Comparison of ENCODE assay signal across 1 cellular context in the genomic region with DNA sequence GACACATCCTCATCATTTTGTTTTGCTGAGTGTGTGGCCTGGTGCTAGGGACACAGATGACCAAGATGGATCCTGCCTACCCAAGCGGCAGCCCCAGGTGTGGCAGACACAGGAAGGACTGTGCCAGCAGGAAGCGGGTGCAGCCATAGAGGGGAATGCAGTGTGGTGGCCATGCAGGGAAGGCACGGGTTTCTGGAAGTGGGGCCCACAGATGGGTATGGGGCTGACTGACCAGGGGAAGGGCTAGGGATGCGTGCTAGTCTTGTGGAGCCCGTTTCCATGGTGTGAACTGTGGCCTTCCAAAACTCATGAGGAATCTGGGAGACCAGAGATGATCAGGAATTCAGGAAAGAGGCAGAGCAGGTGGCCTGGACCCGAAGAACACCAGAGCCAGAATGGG.
A peak's percentile ranks its signal among the peaks of the same experiment; 100 is the strongest.
TF ChIP-seq lines count a peak whose summit lies in the region.

No MANE protein-coding gene starts in this region.

TF ChIP-seq in K562, 482 proteins besides CTCF, POLR2A, EP300 and RAD21 (continues in another document):
- TF ChIP-seq RBM15 (IDR thresholded peaks at IDR 0.05; ENCODE audit: insufficient read depth, low read length) (no peak), FOXK1 (CRISPR knock-in tag; IDR thresholded peaks at IDR 0.05; ENCODE audit: borderline replicate concordance) (no peak), CCNT2 (IDR thresholded peaks at IDR 0.05; ENCODE audit: borderline replicate concordance, extremely low read depth, insufficient read length, low read depth, low read length) (no peak), ZBTB8A (IDR thresholded peaks at IDR 0.05; ENCODE audit: partially characterized antibody) (no peak), GABPB1 (CRISPR knock-in tag; IDR thresholded peaks at IDR 0.05) (no peak), ZNF212 (CRISPR knock-in tag; IDR thresholded peaks at IDR 0.05) (no peak), ZNF263 (CRISPR knock-in tag; IDR thresholded peaks at IDR 0.05; ENCODE audit: borderline replicate concordance) (no peak), ZNF140 (CRISPR knock-in tag; IDR thresholded peaks at IDR 0.05) (no peak), PYGO2 (tag; IDR thresholded peaks at IDR 0.05) (peak; percentile 35; the same call in 1 of the 2 replicates), U2AF1 (optimal IDR thresholded peaks at IDR 0.05; ENCODE audit: low read depth, low read length) (no peak), ELF4 (CRISPR knock-in tag; IDR thresholded peaks at IDR 0.05) (no peak), PHB (CRISPR knock-in tag; IDR thresholded peaks at IDR 0.05) (peak; percentile 95), TBL1XR1 (IDR thresholded peaks at IDR 0.05; ENCODE audit: low read length in 2 of 2) (no peak), MYC (IDR thresholded peaks at IDR 0.05; ENCODE audit: low read depth, low read length) (no peak), MYC (CRISPR knock-in tag; IDR thresholded peaks at IDR 0.05; ENCODE audit: borderline replicate concordance, low read depth) (0 out of 2 replicates have a peak, but pooled peaks have one; percentile 7), CAMTA2 (CRISPR knock-in tag; conservative IDR thresholded peaks at IDR 0.05) (peak; percentile 14), POLR2G (IDR thresholded peaks at IDR 0.05; ENCODE audit: low read depth, low read length) (no peak), MIER1 (IDR thresholded peaks at IDR 0.05; ENCODE audit: low read depth) (no peak), RHOXF2B (CRISPR knock-in tag; conservative IDR thresholded peaks at IDR 0.05) (no peak), CEBPG (CRISPR knock-in tag; IDR thresholded peaks at IDR 0.05) (no peak), CEBPG (tag; conservative IDR thresholded peaks at IDR 0.05 in 1 of 2, IDR thresholded peaks at IDR 0.05 in 1 of 2) (no peak), ZNF444 (CRISPR knock-in tag; IDR thresholded peaks at IDR 0.05) (no peak), ETV1 (tag; conservative IDR thresholded peaks at IDR 0.05; ENCODE audit: low read depth) (no peak), ZNF79 (CRISPR knock-in tag; IDR thresholded peaks at IDR 0.05; ENCODE audit: low read depth) (no peak), TEAD4 (IDR thresholded peaks at IDR 0.05; ENCODE audit: low read length) (0 out of 2 replicates have a peak, but pooled peaks have one; percentile 8), TEAD4 (CRISPR knock-in tag; IDR thresholded peaks at IDR 0.05; ENCODE audit: borderline replicate concordance) (no peak), DPF2 (IDR thresholded peaks at IDR 0.05) (no peak), RBM14 (IDR thresholded peaks at IDR 0.05; ENCODE audit: borderline replicate concordance, insufficient read depth, low read depth, low read length) (no peak), POLR2AphosphoS2 (IDR thresholded peaks at IDR 0.05; ENCODE audit: low read length) (peak; percentile 25; the same call in 1 of the 2 replicates), CHCHD3 (CRISPR knock-in tag; IDR thresholded peaks at IDR 0.05) (0 out of 2 replicates have a peak, but pooled peaks have one; percentile 17), ZNF311 (CRISPR knock-in tag; IDR thresholded peaks at IDR 0.05) (no peak), TRIM28 (IDR thresholded peaks at IDR 0.05) (no peak), MXI1 (IDR thresholded peaks at IDR 0.05; ENCODE audit: low read depth, low read length) (no peak), CEBPB (tag; IDR thresholded peaks at IDR 0.05) (no peak), PHTF2 (CRISPR knock-in tag; IDR thresholded peaks at IDR 0.05) (peak; percentile 80), BHLHE40 (IDR thresholded peaks at IDR 0.05; ENCODE audit: low read length) (no peak), CC2D1A (IDR thresholded peaks at IDR 0.05) (no peak), ZNF354B (CRISPR knock-in tag; IDR thresholded peaks at IDR 0.05) (no peak), CBX5 (IDR thresholded peaks at IDR 0.05; ENCODE audit: borderline replicate concordance, low read depth) (no peak), PURB (CRISPR knock-in tag; IDR thresholded peaks at IDR 0.05; ENCODE audit: low read depth) (no peak), ZNF436 (CRISPR knock-in tag; IDR thresholded peaks at IDR 0.05) (no peak), SMARCE1 (IDR thresholded peaks at IDR 0.05) (no peak), ZNF146 (CRISPR knock-in tag; IDR thresholded peaks at IDR 0.05; ENCODE audit: unreplicated experiment) (no peak), TAF15 (IDR thresholded peaks at IDR 0.05; ENCODE audit: low read depth, low read length) (0 out of 2 replicates have a peak, but pooled peaks have one; percentile 60), MCM3 (IDR thresholded peaks at IDR 0.05) (no peak), ZNF24 (IDR thresholded peaks at IDR 0.05) (no peak)
- TF ChIP-seq, protein P1, sequence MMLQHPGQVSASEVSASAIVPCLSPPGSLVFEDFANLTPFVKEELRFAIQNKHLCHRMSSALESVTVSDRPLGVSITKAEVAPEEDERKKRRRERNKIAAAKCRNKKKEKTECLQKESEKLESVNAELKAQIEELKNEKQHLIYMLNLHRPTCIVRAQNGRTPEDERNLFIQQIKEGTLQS (IDR thresholded peaks at IDR 0.05) = no peak
- TF ChIP-seq, protein P1 (CRISPR knock-in tag; conservative IDR thresholded peaks at IDR 0.05) = 0 out of 2 replicates have a peak, but pooled peaks have one; percentile 50
- TF ChIP-seq, protein P2, sequence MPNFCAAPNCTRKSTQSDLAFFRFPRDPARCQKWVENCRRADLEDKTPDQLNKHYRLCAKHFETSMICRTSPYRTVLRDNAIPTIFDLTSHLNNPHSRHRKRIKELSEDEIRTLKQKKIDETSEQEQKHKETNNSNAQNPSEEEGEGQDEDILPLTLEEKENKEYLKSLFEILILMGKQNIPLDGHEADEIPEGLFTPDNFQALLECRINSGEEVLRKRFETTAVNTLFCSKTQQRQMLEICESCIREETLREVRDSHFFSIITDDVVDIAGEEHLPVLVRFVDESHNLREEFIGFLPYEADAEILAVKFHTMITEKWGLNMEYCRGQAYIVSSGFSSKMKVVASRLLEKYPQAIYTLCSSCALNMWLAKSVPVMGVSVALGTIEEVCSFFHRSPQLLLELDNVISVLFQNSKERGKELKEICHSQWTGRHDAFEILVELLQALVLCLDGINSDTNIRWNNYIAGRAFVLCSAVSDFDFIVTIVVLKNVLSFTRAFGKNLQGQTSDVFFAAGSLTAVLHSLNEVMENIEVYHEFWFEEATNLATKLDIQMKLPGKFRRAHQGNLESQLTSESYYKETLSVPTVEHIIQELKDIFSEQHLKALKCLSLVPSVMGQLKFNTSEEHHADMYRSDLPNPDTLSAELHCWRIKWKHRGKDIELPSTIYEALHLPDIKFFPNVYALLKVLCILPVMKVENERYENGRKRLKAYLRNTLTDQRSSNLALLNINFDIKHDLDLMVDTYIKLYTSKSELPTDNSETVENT (CRISPR knock-in tag; IDR thresholded peaks at IDR 0.05) = peak; percentile 72; the same call in 1 of the 2 replicates
- TF ChIP-seq, protein P3, sequence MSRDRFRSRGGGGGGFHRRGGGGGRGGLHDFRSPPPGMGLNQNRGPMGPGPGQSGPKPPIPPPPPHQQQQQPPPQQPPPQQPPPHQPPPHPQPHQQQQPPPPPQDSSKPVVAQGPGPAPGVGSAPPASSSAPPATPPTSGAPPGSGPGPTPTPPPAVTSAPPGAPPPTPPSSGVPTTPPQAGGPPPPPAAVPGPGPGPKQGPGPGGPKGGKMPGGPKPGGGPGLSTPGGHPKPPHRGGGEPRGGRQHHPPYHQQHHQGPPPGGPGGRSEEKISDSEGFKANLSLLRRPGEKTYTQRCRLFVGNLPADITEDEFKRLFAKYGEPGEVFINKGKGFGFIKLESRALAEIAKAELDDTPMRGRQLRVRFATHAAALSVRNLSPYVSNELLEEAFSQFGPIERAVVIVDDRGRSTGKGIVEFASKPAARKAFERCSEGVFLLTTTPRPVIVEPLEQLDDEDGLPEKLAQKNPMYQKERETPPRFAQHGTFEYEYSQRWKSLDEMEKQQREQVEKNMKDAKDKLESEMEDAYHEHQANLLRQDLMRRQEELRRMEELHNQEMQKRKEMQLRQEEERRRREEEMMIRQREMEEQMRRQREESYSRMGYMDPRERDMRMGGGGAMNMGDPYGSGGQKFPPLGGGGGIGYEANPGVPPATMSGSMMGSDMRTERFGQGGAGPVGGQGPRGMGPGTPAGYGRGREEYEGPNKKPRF (IDR thresholded peaks at IDR 0.05; ENCODE audit: low read depth, low read length) = no peak
- TF ChIP-seq, protein P4, sequence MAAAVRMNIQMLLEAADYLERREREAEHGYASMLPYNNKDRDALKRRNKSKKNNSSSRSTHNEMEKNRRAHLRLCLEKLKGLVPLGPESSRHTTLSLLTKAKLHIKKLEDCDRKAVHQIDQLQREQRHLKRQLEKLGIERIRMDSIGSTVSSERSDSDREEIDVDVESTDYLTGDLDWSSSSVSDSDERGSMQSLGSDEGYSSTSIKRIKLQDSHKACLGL (CRISPR knock-in tag; IDR thresholded peaks at IDR 0.05; ENCODE audit: borderline replicate concordance, poor library complexity, severe bottlenecking) = no peak
- TF ChIP-seq, protein P5, sequence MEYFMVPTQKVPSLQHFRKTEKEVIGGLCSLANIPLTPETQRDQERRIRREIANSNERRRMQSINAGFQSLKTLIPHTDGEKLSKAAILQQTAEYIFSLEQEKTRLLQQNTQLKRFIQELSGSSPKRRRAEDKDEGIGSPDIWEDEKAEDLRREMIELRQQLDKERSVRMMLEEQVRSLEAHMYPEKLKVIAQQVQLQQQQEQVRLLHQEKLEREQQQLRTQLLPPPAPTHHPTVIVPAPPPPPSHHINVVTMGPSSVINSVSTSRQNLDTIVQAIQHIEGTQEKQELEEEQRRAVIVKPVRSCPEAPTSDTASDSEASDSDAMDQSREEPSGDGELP (CRISPR knock-in tag; IDR thresholded peaks at IDR 0.05; ENCODE audit: borderline replicate concordance) = no peak
- TF ChIP-seq, protein P6, sequence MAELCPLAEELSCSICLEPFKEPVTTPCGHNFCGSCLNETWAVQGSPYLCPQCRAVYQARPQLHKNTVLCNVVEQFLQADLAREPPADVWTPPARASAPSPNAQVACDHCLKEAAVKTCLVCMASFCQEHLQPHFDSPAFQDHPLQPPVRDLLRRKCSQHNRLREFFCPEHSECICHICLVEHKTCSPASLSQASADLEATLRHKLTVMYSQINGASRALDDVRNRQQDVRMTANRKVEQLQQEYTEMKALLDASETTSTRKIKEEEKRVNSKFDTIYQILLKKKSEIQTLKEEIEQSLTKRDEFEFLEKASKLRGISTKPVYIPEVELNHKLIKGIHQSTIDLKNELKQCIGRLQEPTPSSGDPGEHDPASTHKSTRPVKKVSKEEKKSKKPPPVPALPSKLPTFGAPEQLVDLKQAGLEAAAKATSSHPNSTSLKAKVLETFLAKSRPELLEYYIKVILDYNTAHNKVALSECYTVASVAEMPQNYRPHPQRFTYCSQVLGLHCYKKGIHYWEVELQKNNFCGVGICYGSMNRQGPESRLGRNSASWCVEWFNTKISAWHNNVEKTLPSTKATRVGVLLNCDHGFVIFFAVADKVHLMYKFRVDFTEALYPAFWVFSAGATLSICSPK (IDR thresholded peaks at IDR 0.05; ENCODE audit: borderline replicate concordance) = no peak
- TF ChIP-seq, protein P7, sequence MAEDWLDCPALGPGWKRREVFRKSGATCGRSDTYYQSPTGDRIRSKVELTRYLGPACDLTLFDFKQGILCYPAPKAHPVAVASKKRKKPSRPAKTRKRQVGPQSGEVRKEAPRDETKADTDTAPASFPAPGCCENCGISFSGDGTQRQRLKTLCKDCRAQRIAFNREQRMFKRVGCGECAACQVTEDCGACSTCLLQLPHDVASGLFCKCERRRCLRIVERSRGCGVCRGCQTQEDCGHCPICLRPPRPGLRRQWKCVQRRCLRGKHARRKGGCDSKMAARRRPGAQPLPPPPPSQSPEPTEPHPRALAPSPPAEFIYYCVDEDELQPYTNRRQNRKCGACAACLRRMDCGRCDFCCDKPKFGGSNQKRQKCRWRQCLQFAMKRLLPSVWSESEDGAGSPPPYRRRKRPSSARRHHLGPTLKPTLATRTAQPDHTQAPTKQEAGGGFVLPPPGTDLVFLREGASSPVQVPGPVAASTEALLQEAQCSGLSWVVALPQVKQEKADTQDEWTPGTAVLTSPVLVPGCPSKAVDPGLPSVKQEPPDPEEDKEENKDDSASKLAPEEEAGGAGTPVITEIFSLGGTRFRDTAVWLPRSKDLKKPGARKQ (CRISPR knock-in tag; IDR thresholded peaks at IDR 0.05) = no peak
- TF ChIP-seq, protein P8, sequence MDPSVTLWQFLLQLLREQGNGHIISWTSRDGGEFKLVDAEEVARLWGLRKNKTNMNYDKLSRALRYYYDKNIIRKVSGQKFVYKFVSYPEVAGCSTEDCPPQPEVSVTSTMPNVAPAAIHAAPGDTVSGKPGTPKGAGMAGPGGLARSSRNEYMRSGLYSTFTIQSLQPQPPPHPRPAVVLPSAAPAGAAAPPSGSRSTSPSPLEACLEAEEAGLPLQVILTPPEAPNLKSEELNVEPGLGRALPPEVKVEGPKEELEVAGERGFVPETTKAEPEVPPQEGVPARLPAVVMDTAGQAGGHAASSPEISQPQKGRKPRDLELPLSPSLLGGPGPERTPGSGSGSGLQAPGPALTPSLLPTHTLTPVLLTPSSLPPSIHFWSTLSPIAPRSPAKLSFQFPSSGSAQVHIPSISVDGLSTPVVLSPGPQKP (CRISPR knock-in tag; IDR thresholded peaks at IDR 0.05) = no peak
- TF ChIP-seq, protein P9, sequence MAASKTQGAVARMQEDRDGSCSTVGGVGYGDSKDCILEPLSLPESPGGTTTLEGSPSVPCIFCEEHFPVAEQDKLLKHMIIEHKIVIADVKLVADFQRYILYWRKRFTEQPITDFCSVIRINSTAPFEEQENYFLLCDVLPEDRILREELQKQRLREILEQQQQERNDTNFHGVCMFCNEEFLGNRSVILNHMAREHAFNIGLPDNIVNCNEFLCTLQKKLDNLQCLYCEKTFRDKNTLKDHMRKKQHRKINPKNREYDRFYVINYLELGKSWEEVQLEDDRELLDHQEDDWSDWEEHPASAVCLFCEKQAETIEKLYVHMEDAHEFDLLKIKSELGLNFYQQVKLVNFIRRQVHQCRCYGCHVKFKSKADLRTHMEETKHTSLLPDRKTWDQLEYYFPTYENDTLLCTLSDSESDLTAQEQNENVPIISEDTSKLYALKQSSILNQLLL (CRISPR knock-in tag; IDR thresholded peaks at IDR 0.05; ENCODE audit: borderline replicate concordance) = no peak
